ENCODE assay signal across 8 cellular contexts in the genomic region with DNA sequence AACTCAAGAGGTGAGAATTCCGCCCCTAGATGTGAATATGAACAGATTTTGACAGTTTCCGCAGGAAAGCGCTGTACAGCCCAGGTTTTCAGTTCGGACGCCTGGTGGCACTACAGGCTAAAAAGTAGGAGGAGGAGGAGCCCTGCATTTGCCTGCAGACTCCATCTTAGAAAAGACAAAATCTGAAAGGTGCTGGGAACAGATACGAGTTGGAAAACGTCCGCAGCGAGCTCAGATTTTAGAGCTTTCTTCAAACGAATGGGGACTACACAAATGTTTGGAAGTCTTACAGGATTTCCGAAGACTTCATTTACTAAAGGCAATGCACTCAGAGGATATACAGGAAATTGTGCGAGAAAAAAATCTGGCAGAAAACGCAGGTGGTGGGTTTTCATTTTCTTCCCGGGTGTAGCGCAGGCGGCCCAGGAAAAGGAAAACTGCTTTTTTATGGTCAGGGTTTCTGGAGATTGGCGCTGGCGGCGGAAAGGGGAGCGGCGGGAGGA. TPM values are rescaled to one million over a fixed set of nuclear protein-coding genes. Genes with fewer than 3 reads are reported as not detected.
A peak's percentile ranks its signal among the peaks of the same experiment; 100 is the strongest.
DNase-seq lines count a peak whose midpoint lies in the region; ATAC-seq and TF ChIP-seq lines count a peak whose summit lies in the region.

No MANE protein-coding gene starts in this region.

- TF ChIP-seq CTCF in AG04449 (IDR thresholded peaks at IDR 0.05; ENCODE audit: insufficient read depth, low read length, missing control alignments) = peak; percentile 14

- no peak for ATAC-seq in GM19351 (IDR thresholded peaks at IDR 0.05; ENCODE audit: unreplicated experiment)

- no peak for DNase-seq in AG04449 (ENCODE audit: low read depth, low spot score)
- peak; percentile 80 for DNase-seq in H4 (ENCODE audit: low spot score)
- DNase-seq in NOMO-1 treated with DMSO at 0.1 percent for 48 hours (lab: John Stamatoyannopoulos, UW; ENCODE audit: unreplicated experiment) = peak; percentile 35
- DNase-seq in activated naive CD4-positive, alpha-beta T cell treated with Interleukin-2 at 50 U/mL for 16 hours = peak; percentile 42
- peak; percentile 55 for DNase-seq in glomerular visceral epithelial cell (ENCODE audit: extremely low spot score)
- DNase-seq in nucleus accumbens (lab: John Stamatoyannopoulos, UW) = peak in 40 of 56 donors; percentile 3 to 71 (median 31)
- no peak for DNase-seq in activated gamma-delta T cell (lab: John Stamatoyannopoulos, UW)

- CTCF ChIA-PET in AG04449 (lab: Yijun Ruan, JAX) = interaction anchor here (0.5 to 1.0 kb wide), 2 partner anchors 175 to 480 kb away, joined by 3 read pairs; no protein-coding TSS in a partner anchor

- POLR2A ChIA-PET in AG04449 (lab: Yijun Ruan, JAX) = no interaction called here

- peak overlapping the region; percentile 40 for H3K4me3 ChIP-seq in AG04449 (ENCODE audit: low read depth, low read length)

RNA-seq across cellular contexts. Expression of a gene that starts 9.9 kb away (rescaled TPM):
- 15.0 and 26.2 TPM in 2 replicates for total RNA-seq in H4 (2014; rRNA removed; shearing (Covaris generic))

RNA-seq across cellular contexts. Expression of a gene that starts 15.7 kb away (rescaled TPM):
- 0.21 TPM in 2 replicates for total RNA-seq in H4 (2014; rRNA removed; shearing (Covaris generic))

RNA-seq across cellular contexts. Expression of a gene that starts 33.4 kb away (rescaled TPM):
- not detected in 2 replicates for total RNA-seq in H4 (2014; rRNA removed; shearing (Covaris generic))

RNA-seq across cellular contexts. Expression of a gene that starts 37.1 kb away (rescaled TPM):
- total RNA-seq in H4 (2014; rRNA removed; shearing (Covaris generic)) = 0.21 TPM in 1 of 2 replicates, not detected in the other

RNA-seq across cellular contexts. Expression of a gene that starts 50.5 kb away (rescaled TPM):
- total RNA-seq in H4 (2014; rRNA removed; shearing (Covaris generic)) = 1.0 and 1.2 TPM in 2 replicates

Comparison
In these comparisons a context has a peak if more than half of its experiments do, and no peak if none do; other contexts are left out.
1. DNase-seq: peak in H4 (single experiment), NOMO-1 treated with DMSO at 0.1 percent for 48 hours (single experiment), activated naive CD4-positive, alpha-beta T cell treated with Interleukin-2 at 50 U/mL for 16 hours (single experiment), glomerular visceral epithelial cell (single experiment) and nucleus accumbens (40 of 56); none in AG04449 (single experiment) and activated gamma-delta T cell (single experiment).